In genomic region chr7:32915041-32915536, GRCh38 we compare ENCODE assay signal across 19 cellular contexts.
"Had no signal": no experiment of that assay in that cellular context is flagged by ENCODE, and none has a peak within 500 bp of the region (broad histone marks: within the 10 kb centered on the region; RNA-seq: fewer than 3 reads in every experiment).

No MANE protein-coding gene starts in this region.

- H3K4me3 ChIP-seq: adrenal gland, cardiac muscle cell, prostate gland, smooth muscle cell had no signal

- H3K27me3 Mint-ChIP-seq: stimulated activated naive B cell treated with anti-CD40 and anti-IgM and Interleukin-4, amounts not matched to agents 10 μg/mL and 1 μg/mL and 100 μg/mL, for 72 hours; T-cell had no signal

- H3K27me3 ChIP-seq: adrenal gland, cardiac muscle cell had no signal

- H3K9me3 Mint-ChIP-seq: immature natural killer cell; nephron; stimulated activated naive B cell treated with anti-CD40 and anti-IgM and Interleukin-4, amounts not matched to agents 10 μg/mL and 1 μg/mL and 100 μg/mL, for 72 hours; T-cell had no signal

- H3K4me3 Mint-ChIP-seq: immature natural killer cell; nephron; stimulated activated naive B cell treated with anti-CD40 and anti-IgM and Interleukin-4, amounts not matched to agents 10 μg/mL and 1 μg/mL and 100 μg/mL, for 72 hours; T-cell had no signal

- H3K4me2 ChIP-seq: SK-N-SH, smooth muscle cell had no signal

- H3K4me1 Mint-ChIP-seq: nephron had no signal

- DNase-seq: activated gamma-delta T cell; adrenal gland; head of caudate nucleus; mesendoderm; occipital lobe; right cardiac atrium; SHP77; SK-N-SH; stimulated activated naive B cell treated with anti-CD40 and anti-IgM and Interleukin-4, amounts not matched to agents 10 μg/mL and 1 μg/mL and 100 μg/mL, for 72 hours; T-cell; T-helper 9 cell; trophoblast cell had no signal

- H3K4me1 ChIP-seq: adrenal gland, prostate gland had no signal

- H3K9me3 ChIP-seq: adrenal gland, prostate gland, SK-N-SH had no signal

- H3K27ac Mint-ChIP-seq: nephron; stimulated activated naive B cell treated with anti-CD40 and anti-IgM and Interleukin-4, amounts not matched to agents 10 μg/mL and 1 μg/mL and 100 μg/mL, for 72 hours; T-cell had no signal

- H3K9ac ChIP-seq: SK-N-SH had no signal

- H3K27ac ChIP-seq: adrenal gland, cardiac muscle cell, prostate gland had no signal

- H3K36me3 ChIP-seq: prostate gland had no signal

- FAIRE-seq: frontal cortex had no signal

- ATAC-seq: activated CD4-positive, CD25-positive, alpha-beta regulatory T cell treated with anti-CD3 and anti-CD28 coated beads, Interleukin-2, amount 50 U/mL, for 24 hours; stimulated activated naive B cell treated with anti-CD40 and anti-IgM and Interleukin-4, amounts not matched to agents 10 μg/mL and 1 μg/mL and 100 μg/mL, for 72 hours; T-cell had no signal
